ENCODE assay signal across 17 cellular contexts in the genomic region with DNA sequence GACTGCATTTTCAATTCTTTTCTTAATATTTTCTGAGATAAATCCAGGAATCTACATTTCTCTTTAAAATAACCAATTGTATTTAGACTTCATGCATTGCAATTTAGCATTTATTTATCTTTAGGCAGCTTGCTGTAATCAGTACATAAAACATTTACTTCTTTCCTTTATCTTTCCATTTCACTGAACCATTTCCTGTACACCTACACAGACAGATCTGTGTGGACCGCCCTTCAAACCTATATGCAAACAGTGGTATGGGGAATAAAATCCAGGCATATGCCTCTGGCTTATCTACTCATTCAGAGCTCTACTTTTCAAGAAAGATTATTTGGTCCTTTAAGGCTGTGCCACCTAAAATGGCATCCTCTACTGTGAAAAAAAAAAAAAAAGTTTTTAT.
DNase-seq lines count a peak whose midpoint lies in the region; ATAC-seq and TF ChIP-seq lines count a peak whose summit lies in the region.
"Had no signal": no experiment of that assay in that cellular context is flagged by ENCODE, and none has a peak within 500 bp of the region (broad histone marks: within the 10 kb centered on the region; RNA-seq: fewer than 3 reads in every experiment).

No MANE protein-coding gene starts in this region.

- no peaks in the 10 kb centered on the region for H3K27me3 ChIP-seq in GM23338 (ENCODE audit: insufficient read depth)
- no peaks in the 10 kb centered on the region for H3K27me3 ChIP-seq in smooth muscle cell (ENCODE audit: low read depth)
- H3K27me3 ChIP-seq: BLaER1 treated with 17β-estradiol and CSF1 and Interleukin-3, amounts not matched to agents 10 nM and 100 nM had no signal

- no peaks in the 10 kb centered on the region for H4K20me1 ChIP-seq in GM23338 (replicated peaks; ENCODE audit: insufficient read depth)
- no peaks in the 10 kb centered on the region for H4K20me1 ChIP-seq in smooth muscle cell (ENCODE audit: low read depth)
- H4K20me1 ChIP-seq: BLaER1 treated with 17β-estradiol and CSF1 and Interleukin-3, amounts not matched to agents 10 nM and 100 nM had no signal

- no peaks in the 10 kb centered on the region for H3K9me3 ChIP-seq in smooth muscle cell (replicated peaks; ENCODE audit: low read depth)
- H3K9me3 ChIP-seq: A549; BLaER1 treated with 17β-estradiol and CSF1 and Interleukin-3, amounts not matched to agents 10 nM and 100 nM; Caco-2 had no signal

- DNase-seq in GM23338 (ENCODE audit: low spot score) (no peak), OCI-M1 (lab: John Stamatoyannopoulos, UW) (peak; percentile 20), smooth muscle cell (lab: John Stamatoyannopoulos, UW; ENCODE audit: unreplicated experiment) (no peak), iPS-NIHi11 (ENCODE audit: low spot score) (no peak), HCEC 1CT (no peak)
- DNase-seq: AML-193; Caco-2; Calu3; CD4-positive, alpha-beta T cell; CD8-positive, alpha-beta T cell; DMS79 treated with DMSO at 0.1 percent for 48 hours; GF-D8 had no signal

- H3K4me2 ChIP-seq in GM23338, result no peak overlapping the region
- H3K4me2 ChIP-seq in smooth muscle cell, result no peak overlapping the region
- H3K4me2 ChIP-seq: A549; BLaER1 treated with 17β-estradiol and CSF1 and Interleukin-3, amounts not matched to agents 10 nM and 100 nM had no signal

- H2AFZ ChIP-seq in GM23338 (no peak overlapping the region), smooth muscle cell (ENCODE audit: low read depth) (peak overlapping the region; percentile 19)

- H3K27ac ChIP-seq in GM23338 (ENCODE audit: low read depth) (no peak overlapping the region), smooth muscle cell (ENCODE audit: low read depth) (no peak overlapping the region)
- H3K27ac ChIP-seq: 22Rv1; A549; BLaER1 treated with 17β-estradiol and CSF1 and Interleukin-3, amounts not matched to agents 10 nM and 100 nM; C4-2B had no signal

- no peaks in the 10 kb centered on the region for H3K9me2 ChIP-seq in GM23338 (ENCODE audit: insufficient read depth)

- no peak overlapping the region for H3K4me3 Mint-ChIP-seq in GM23338
- H3K4me3 Mint-ChIP-seq: B cell; CD4-positive, alpha-beta T cell; CD8-positive, alpha-beta T cell had no signal

- no peaks in the 10 kb centered on the region for H3K36me3 Mint-ChIP-seq in GM23338 (ENCODE audit: low read depth)
- H3K36me3 Mint-ChIP-seq: CD8-positive, alpha-beta T cell had no signal

- no peak for ATAC-seq in GM23338
- ATAC-seq: A549; CD8-positive, alpha-beta T cell had no signal

- peaks cover 3% of the 10 kb centered on the region; the same call in 1 of the 3 replicates for H3K9me3 Mint-ChIP-seq in GM23338

- peak overlapping the region; percentile 63; the same call in 1 of the 2 replicates for H3K27ac Mint-ChIP-seq in GM23338
- H3K27ac Mint-ChIP-seq: B cell; CD4-positive, alpha-beta T cell; CD8-positive, alpha-beta T cell had no signal

- WGBS in smooth muscle cell (ENCODE audit: low lambda C conversion rate), result 82% methylated on average over 1 of the region's 1 CpG

- H3K36me3 ChIP-seq in GM23338 (ENCODE audit: insufficient read depth) (no peaks in the 10 kb centered on the region), smooth muscle cell (ENCODE audit: low read depth) (no peaks in the 10 kb centered on the region)
- H3K36me3 ChIP-seq: BLaER1 treated with 17β-estradiol and CSF1 and Interleukin-3, amounts not matched to agents 10 nM and 100 nM had no signal

- H3K9ac ChIP-seq in smooth muscle cell (ENCODE audit: low read depth), result no peak overlapping the region
- H3K9ac ChIP-seq: BLaER1 treated with 17β-estradiol and CSF1 and Interleukin-3, amounts not matched to agents 10 nM and 100 nM had no signal

- H3K27me3 Mint-ChIP-seq in GM23338 (ENCODE audit: insufficient read depth, low read depth, poor library complexity), result no peaks in the 10 kb centered on the region
- H3K27me3 Mint-ChIP-seq: B cell; CD4-positive, alpha-beta T cell had no signal

- H3K4me3 ChIP-seq in GM23338 (no peak overlapping the region), smooth muscle cell (no peak overlapping the region)
- H3K4me3 ChIP-seq: A549; BLaER1 treated with 17β-estradiol and CSF1 and Interleukin-3, amounts not matched to agents 10 nM and 100 nM had no signal

- TF ChIP-seq CTCF in GM23338 (conservative IDR thresholded peaks at IDR 0.05; ENCODE audit: low read depth in 2 of 2), result no peak
- TF ChIP-seq CTCF in smooth muscle cell (IDR thresholded peaks at IDR 0.05; ENCODE audit: borderline replicate concordance, insufficient read depth, poor library complexity, severe bottlenecking), result no peak

- H3F3A ChIP-seq in GM23338 (replicated peaks; ENCODE audit: low read depth) (no peaks in the 10 kb centered on the region), smooth muscle cell (ENCODE audit: low read depth) (no peaks in the 10 kb centered on the region)

- H3K79me2 ChIP-seq in GM23338 (replicated peaks; ENCODE audit: insufficient read depth) (no peaks in the 10 kb centered on the region), smooth muscle cell (ENCODE audit: low read depth) (no peaks in the 10 kb centered on the region)

- H3K4me1 ChIP-seq in GM23338 (ENCODE audit: insufficient read depth) (peaks cover 38% of the 10 kb centered on the region), smooth muscle cell (ENCODE audit: low read depth) (no peaks in the 10 kb centered on the region)
- H3K4me1 ChIP-seq: A549; BLaER1 treated with 17β-estradiol and CSF1 and Interleukin-3, amounts not matched to agents 10 nM and 100 nM; Caco-2 had no signal

- peaks cover 32% of the 10 kb centered on the region for H3K4me1 Mint-ChIP-seq in GM23338
- H3K4me1 Mint-ChIP-seq: B cell had no signal

TF ChIP-seq in GM23338, 12 proteins besides CTCF, POLR2A, EP300 and RAD21 (continues in another document):
- TF ChIP-seq ETS1 (IDR thresholded peaks at IDR 0.05) (no peak), ZNF331 (CRISPR knock-in tag; IDR thresholded peaks at IDR 0.05; ENCODE audit: low read depth) (no peak)
- TF ChIP-seq, protein P1, sequence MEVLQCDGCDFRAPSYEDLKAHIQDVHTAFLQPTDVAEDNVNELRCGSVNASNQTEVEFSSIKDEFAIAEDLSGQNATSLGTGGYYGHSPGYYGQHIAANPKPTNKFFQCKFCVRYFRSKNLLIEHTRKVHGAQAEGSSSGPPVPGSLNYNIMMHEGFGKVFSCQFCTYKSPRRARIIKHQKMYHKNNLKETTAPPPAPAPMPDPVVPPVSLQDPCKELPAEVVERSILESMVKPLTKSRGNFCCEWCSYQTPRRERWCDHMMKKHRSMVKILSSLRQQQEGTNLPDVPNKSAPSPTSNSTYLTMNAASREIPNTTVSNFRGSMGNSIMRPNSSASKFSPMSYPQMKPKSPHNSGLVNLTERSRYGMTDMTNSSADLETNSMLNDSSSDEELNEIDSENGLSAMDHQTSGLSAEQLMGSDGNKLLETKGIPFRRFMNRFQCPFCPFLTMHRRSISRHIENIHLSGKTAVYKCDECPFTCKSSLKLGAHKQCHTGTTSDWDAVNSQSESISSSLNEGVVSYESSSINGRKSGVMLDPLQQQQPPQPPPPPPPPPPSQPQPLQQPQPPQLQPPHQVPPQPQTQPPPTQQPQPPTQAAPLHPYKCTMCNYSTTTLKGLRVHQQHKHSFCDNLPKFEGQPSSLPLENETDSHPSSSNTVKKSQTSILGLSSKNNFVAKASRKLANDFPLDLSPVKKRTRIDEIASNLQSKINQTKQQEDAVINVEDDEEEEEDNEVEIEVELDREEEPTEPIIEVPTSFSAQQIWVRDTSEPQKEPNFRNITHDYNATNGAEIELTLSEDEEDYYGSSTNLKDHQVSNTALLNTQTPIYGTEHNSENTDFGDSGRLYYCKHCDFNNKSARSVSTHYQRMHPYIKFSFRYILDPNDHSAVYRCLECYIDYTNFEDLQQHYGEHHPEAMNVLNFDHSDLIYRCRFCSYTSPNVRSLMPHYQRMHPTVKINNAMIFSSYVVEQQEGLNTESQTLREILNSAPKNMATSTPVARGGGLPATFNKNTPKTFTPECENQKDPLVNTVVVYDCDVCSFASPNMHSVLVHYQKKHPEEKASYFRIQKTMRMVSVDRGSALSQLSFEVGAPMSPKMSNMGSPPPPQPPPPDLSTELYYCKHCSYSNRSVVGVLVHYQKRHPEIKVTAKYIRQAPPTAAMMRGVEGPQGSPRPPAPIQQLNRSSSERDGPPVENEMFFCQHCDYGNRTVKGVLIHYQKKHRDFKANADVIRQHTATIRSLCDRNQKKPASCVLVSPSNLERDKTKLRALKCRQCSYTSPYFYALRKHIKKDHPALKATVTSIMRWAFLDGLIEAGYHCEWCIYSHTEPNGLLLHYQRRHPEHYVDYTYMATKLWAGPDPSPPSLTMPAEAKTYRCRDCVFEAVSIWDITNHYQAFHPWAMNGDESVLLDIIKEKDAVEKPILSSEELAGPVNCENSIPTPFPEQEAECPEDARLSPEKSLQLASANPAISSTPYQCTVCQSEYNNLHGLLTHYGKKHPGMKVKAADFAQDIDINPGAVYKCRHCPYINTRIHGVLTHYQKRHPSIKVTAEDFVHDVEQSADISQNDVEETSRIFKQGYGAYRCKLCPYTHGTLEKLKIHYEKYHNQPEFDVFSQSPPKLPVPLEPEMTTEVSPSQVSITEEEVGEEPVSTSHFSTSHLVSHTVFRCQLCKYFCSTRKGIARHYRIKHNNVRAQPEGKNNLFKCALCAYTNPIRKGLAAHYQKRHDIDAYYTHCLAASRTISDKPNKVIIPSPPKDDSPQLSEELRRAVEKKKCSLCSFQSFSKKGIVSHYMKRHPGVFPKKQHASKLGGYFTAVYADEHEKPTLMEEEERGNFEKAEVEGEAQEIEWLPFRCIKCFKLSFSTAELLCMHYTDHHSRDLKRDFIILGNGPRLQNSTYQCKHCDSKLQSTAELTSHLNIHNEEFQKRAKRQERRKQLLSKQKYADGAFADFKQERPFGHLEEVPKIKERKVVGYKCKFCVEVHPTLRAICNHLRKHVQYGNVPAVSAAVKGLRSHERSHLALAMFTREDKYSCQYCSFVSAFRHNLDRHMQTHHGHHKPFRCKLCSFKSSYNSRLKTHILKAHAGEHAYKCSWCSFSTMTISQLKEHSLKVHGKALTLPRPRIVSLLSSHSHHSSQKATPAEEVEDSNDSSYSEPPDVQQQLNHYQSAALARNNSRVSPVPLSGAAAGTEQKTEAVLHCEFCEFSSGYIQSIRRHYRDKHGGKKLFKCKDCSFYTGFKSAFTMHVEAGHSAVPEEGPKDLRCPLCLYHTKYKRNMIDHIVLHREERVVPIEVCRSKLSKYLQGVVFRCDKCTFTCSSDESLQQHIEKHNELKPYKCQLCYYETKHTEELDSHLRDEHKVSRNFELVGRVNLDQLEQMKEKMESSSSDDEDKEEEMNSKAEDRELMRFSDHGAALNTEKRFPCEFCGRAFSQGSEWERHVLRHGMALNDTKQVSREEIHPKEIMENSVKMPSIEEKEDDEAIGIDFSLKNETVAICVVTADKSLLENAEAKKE (CRISPR knock-in tag; IDR thresholded peaks at IDR 0.05), result no peak
